Comparison of ENCODE assay signal across 8 cellular contexts in genomic region chr1:51235611-51236547, GRCh38. TPM values are rescaled to one million over a fixed set of nuclear protein-coding genes. Genes with fewer than 3 reads are reported as not detected.
A peak's percentile ranks its signal among the peaks of the same experiment; 100 is the strongest.
DNase-seq lines count a peak whose midpoint lies in the region; ATAC-seq and TF ChIP-seq lines count a peak whose summit lies in the region.

A gene with protein sequence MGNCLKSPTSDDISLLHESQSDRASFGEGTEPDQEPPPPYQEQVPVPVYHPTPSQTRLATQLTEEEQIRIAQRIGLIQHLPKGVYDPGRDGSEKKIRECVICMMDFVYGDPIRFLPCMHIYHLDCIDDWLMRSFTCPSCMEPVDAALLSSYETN (plus strand): TSS chr1:51236273. CDS start chr1:51236757, 484 bp downstream.

- H3K36me3 ChIP-seq in left ventricle myocardium inferior (no peaks in the 10 kb centered on the region), prostate gland (no peaks in the 10 kb centered on the region)

- peak within 1 kb of the TSS; percentile 95 for H3K27ac ChIP-seq in left ventricle myocardium inferior (replicated peaks)
- H3K27ac ChIP-seq in prostate gland = peak within 1 kb of the TSS; percentile 97 to 98

- no peaks in the 10 kb centered on the region for H3K27me3 Mint-ChIP-seq in T-helper 17 cell

- H3K4me3 ChIP-seq in left ventricle myocardium inferior = peak within 1 kb of the TSS; percentile 98
- H3K4me3 ChIP-seq in prostate gland = peak within 1 kb of the TSS; percentile 77 to 99

- peaks cover 33% of the 10 kb centered on the region for H3K4me1 Mint-ChIP-seq in T-helper 17 cell

- peaks cover 6% of the 10 kb centered on the region for H3K36me3 Mint-ChIP-seq in T-helper 17 cell (ENCODE audit: low read depth)

- TF ChIP-seq POLR2A in GM15510 (IDR thresholded peaks at IDR 0.05; ENCODE audit: borderline replicate concordance, extremely low read depth, insufficient read length) = peak; percentile 96
- peak; percentile 99 for TF ChIP-seq POLR2A in prostate gland (IDR thresholded peaks at IDR 0.05)

- peaks cover 60% of the 10 kb centered on the region for H3K4me1 ChIP-seq in left ventricle myocardium inferior
- peaks cover 9% of the 10 kb centered on the region for H3K4me1 ChIP-seq in prostate gland (replicated peaks)

- TF ChIP-seq CTCF in left ventricle myocardium inferior (IDR thresholded peaks at IDR 0.05; ENCODE audit: borderline replicate concordance) (peak; percentile 8), prostate gland (IDR thresholded peaks at IDR 0.05) (peak in 2 of 4 experiments; percentile 7 to 23)

- no peak within 1 kb of the TSS for H3K27ac Mint-ChIP-seq in T-helper 17 cell

- H3K27me3 ChIP-seq in left ventricle myocardium inferior (ENCODE audit: low read depth) = no peaks in the 10 kb centered on the region
- H3K27me3 ChIP-seq in prostate gland (replicated peaks; ENCODE audit: insufficient read depth) = no peaks in the 10 kb centered on the region

- peak; percentile 69 for ATAC-seq in HG02870 (IDR thresholded peaks at IDR 0.05; ENCODE audit: unreplicated experiment)
- ATAC-seq in T-helper 17 cell = peak; percentile 95

- intact Hi-C loops in left ventricle myocardium inferior (cut with micrococcal nuclease) = no loop called here
- intact Hi-C loops in prostate gland (cut with DNase I) = no loop called here

- H3K9me3 ChIP-seq in T-helper 17 cell (ENCODE audit: control insufficient read depth, low read length, poor library complexity, severe bottlenecking) (no peaks in the 10 kb centered on the region), left ventricle myocardium inferior (replicated peaks) (no peaks in the 10 kb centered on the region), prostate gland (no peaks in the 10 kb centered on the region)

- peak within 1 kb of the TSS; percentile 100 for H3K4me3 Mint-ChIP-seq in T-helper 17 cell

- under 1% methylated on average over 49 of the region's 62 CpGs for WGBS in prostate gland

- peak; percentile 70 for DNase-seq in NCI-H146 treated with DMSO at 0.1 percent for 48 hours (lab: John Stamatoyannopoulos, UW; ENCODE audit: unreplicated experiment)
- peak; percentile 89 to 90 (median 90) for DNase-seq in T-helper 17 cell
- peak; percentile 48 to 95 (median 86) for DNase-seq in amygdala (lab: John Stamatoyannopoulos, UW)
- peak; percentile 93 for DNase-seq in left ventricle myocardium inferior
- peak; percentile 91 for DNase-seq in prostate gland (ENCODE audit: low spot score)
- DNase-seq in ureter (ENCODE audit: low spot score) = peak; percentile 93

RNA-seq across cellular contexts. Expression of the gene that starts here (rescaled TPM):
- total RNA-seq in T-helper 17 cell (100 to 1,000 TPM in 1 of 2 donors, 10 to 100 TPM in 1; 69.4 to 140 TPM), left ventricle myocardium inferior (116 TPM), prostate gland (10 to 100 TPM; 75.1 to 81.5 TPM), ureter (124 TPM)

Comparison
In these comparisons a context has a peak if more than half of its experiments do, and no peak if none do; other contexts are left out.
1. Peak in every context shown above with its lines: DNase-seq, ATAC-seq, H3K4me3 ChIP-seq and H3K27ac ChIP-seq.